20 cellular contexts compared by ENCODE assay signal in the genomic region with DNA sequence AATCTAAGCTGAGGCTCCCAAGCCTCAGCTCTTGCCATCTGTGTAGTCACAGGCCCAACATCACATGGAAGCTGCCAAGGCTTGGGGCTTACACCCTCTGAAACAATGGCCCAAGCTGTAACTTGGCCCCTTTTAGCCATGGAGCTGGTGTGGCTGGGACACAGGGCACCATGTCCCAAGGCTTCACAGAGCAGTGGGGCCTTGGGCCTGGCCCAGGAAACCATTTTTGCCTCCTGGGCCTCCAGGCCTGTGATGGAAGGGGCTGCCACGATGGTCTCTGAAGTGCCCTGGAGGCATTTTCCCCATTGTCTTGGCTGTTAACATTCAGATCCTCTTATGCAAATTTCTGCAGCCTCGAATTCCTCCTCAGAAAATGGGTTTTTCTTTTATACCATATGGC.
DNase-seq lines count a peak whose midpoint lies in the region; FAIRE-seq and TF ChIP-seq lines count a peak whose summit lies in the region.
"Had no signal": no experiment of that assay in that cellular context is flagged by ENCODE, and none has a peak within 500 bp of the region (broad histone marks: within the 10 kb centered on the region; RNA-seq: fewer than 3 reads in every experiment).

No MANE protein-coding gene starts in this region.

- H3K27me3 Mint-ChIP-seq in endodermal cell (ENCODE audit: insufficient read depth) = no peaks in the 10 kb centered on the region
- H3K27me3 Mint-ChIP-seq: CD4-positive, alpha-beta T cell; CD8-positive, alpha-beta memory T cell had no signal

- TF ChIP-seq CTCF in HEK293 (tag by site-specific recombination; IDR thresholded peaks at IDR 0.05) = no peak
- TF ChIP-seq CTCF in endodermal cell (conservative IDR thresholded peaks at IDR 0.05) = no peak
- no peak for TF ChIP-seq CTCF in kidney (IDR thresholded peaks at IDR 0.05; ENCODE audit: borderline replicate concordance, extremely low read depth, insufficient read depth)
- no peak for TF ChIP-seq CTCF in vagina (IDR thresholded peaks at IDR 0.05)

- H3K9me3 Mint-ChIP-seq in endodermal cell = peaks cover 48% of the 10 kb centered on the region

- H3K9ac ChIP-seq in endodermal cell (ENCODE audit: extremely low read depth, low read length, poor library complexity, severe bottlenecking) = no peak overlapping the region
- no peak overlapping the region for H3K9ac ChIP-seq in kidney (ENCODE audit: low read length in 2 of 2)
- H3K9ac ChIP-seq: BLaER1 treated with 17β-estradiol and CSF1 and Interleukin-3, amounts not matched to agents 10 nM and 100 nM had no signal

- H3K27ac ChIP-seq in HEK293 (ENCODE audit: extremely low read depth, low read depth, low read length) = no peak overlapping the region
- H3K27ac ChIP-seq in endodermal cell (ENCODE audit: low read depth, low read length) = no peak overlapping the region
- no peak overlapping the region for H3K27ac ChIP-seq in kidney (ENCODE audit: low read depth in 2 of 2, low read length in 2 of 2)
- no peak overlapping the region for H3K27ac ChIP-seq in vagina
- H3K27ac ChIP-seq: BLaER1 treated with 17β-estradiol and CSF1 and Interleukin-3, amounts not matched to agents 10 nM and 100 nM had no signal

- in situ Hi-C loops in ACHN (cut with HindIII; ENCODE audit: low pct_ligation_motif_present, low pct_unique_long_range_greater_than_20kb, low sequenced_read_pairs) = no loop called here

- intact Hi-C loops in kidney (cut with DNase I) (no loop called here), vagina (cut with DNase I) (no loop called here)

- H3K4me1 Mint-ChIP-seq in endodermal cell = peaks cover 20% of the 10 kb centered on the region
- H3K4me1 Mint-ChIP-seq: CD14-positive monocyte; CD8-positive, alpha-beta memory T cell had no signal

- H3K4me3 Mint-ChIP-seq in endodermal cell = no peak overlapping the region
- H3K4me3 Mint-ChIP-seq: CD14-positive monocyte; CD4-positive, alpha-beta T cell; CD8-positive, alpha-beta memory T cell had no signal

- H3K9me3 ChIP-seq in HEK293 (ENCODE audit: control insufficient read depth, insufficient read depth, low read depth, low read length) (no peaks in the 10 kb centered on the region), endodermal cell (ENCODE audit: control insufficient read depth, low read length) (peaks cover 37% of the 10 kb centered on the region), kidney (ENCODE audit: control insufficient read depth in 1 of 2, low read length in 2 of 2) (no peaks in the 10 kb centered on the region), vagina (no peaks in the 10 kb centered on the region)
- H3K9me3 ChIP-seq: BE2C had no signal

- no peaks in the 10 kb centered on the region for H3K36me3 ChIP-seq in HEK293 (ENCODE audit: control insufficient read depth in 2 of 2, insufficient read depth in 1 of 2, low read length in 2 of 2)
- H3K36me3 ChIP-seq in endodermal cell (ENCODE audit: control insufficient read depth, insufficient read depth, low read length) = no peaks in the 10 kb centered on the region
- no peaks in the 10 kb centered on the region for H3K36me3 ChIP-seq in kidney (ENCODE audit: control insufficient read depth in 1 of 2, insufficient read depth in 2 of 2, low read length in 2 of 2)
- H3K36me3 ChIP-seq in vagina = no peaks in the 10 kb centered on the region
- H3K36me3 ChIP-seq: BE2C; BLaER1 treated with 17β-estradiol and CSF1 and Interleukin-3, amounts not matched to agents 10 nM and 100 nM had no signal

- no peak for FAIRE-seq in kidney (lab: Jason Lieb, UNC)
- FAIRE-seq: G401.6, GM12892 had no signal

- H3K36me3 Mint-ChIP-seq in endodermal cell (ENCODE audit: low read depth) = peaks cover 25% of the 10 kb centered on the region
- H3K36me3 Mint-ChIP-seq: CD14-positive monocyte had no signal

- WGBS in endodermal cell (ENCODE audit: insufficient coverage in 1 of 2, insufficient read length in 1 of 2), 2 experiments = 81 to 85% methylated on average over 2 of the region's 2 CpGs

- CTCF ChIA-PET in HEK293 (lab: Yijun Ruan, JAX) = no interaction called here

- TF ChIP-seq POLR2A in vagina (IDR thresholded peaks at IDR 0.05) = no peak

- POLR2A ChIA-PET in HEK293 (lab: Yijun Ruan, JAX) = no interaction called here

- H3K4me1 ChIP-seq in HEK293 (ENCODE audit: control insufficient read depth, insufficient read depth, low read length) (no peaks in the 10 kb centered on the region), endodermal cell (ENCODE audit: control insufficient read depth, insufficient read depth, low read length) (no peaks in the 10 kb centered on the region), kidney (ENCODE audit: control insufficient read depth in 1 of 2, insufficient read depth in 1 of 2, low read depth in 1 of 2, low read length in 2 of 2) (no peaks in the 10 kb centered on the region), vagina (no peaks in the 10 kb centered on the region)
- H3K4me1 ChIP-seq: BE2C; BLaER1 treated with 17β-estradiol and CSF1 and Interleukin-3, amounts not matched to agents 10 nM and 100 nM had no signal

- H3K27ac Mint-ChIP-seq in endodermal cell = no peak overlapping the region
- H3K27ac Mint-ChIP-seq: CD14-positive monocyte; CD4-positive, alpha-beta T cell; CD8-positive, alpha-beta memory T cell had no signal

- no peak overlapping the region for H3K4me3 ChIP-seq in HEK293 (ENCODE audit: low read depth, low read length)
- peak overlapping the region; percentile 69 for H3K4me3 ChIP-seq in endodermal cell (ENCODE audit: low read length)
- H3K4me3 ChIP-seq in kidney (ENCODE audit: low read length in 2 of 2) = no peak overlapping the region
- no peak overlapping the region for H3K4me3 ChIP-seq in vagina
- H3K4me3 ChIP-seq: BLaER1 treated with 17β-estradiol and CSF1 and Interleukin-3, amounts not matched to agents 10 nM and 100 nM had no signal

- no peaks in the 10 kb centered on the region for H3K27me3 ChIP-seq in endodermal cell (ENCODE audit: control insufficient read depth, insufficient read depth, low read length, poor library complexity, severe bottlenecking)
- no peaks in the 10 kb centered on the region for H3K27me3 ChIP-seq in vagina
- H3K27me3 ChIP-seq: BE2C; BLaER1 treated with 17β-estradiol and CSF1 and Interleukin-3, amounts not matched to agents 10 nM and 100 nM had no signal

- DNase-seq in endodermal cell (no peak), kidney (peak; percentile 33), vagina (ENCODE audit: extremely low spot score in 2 of 2) (no peak), ACHN (no peak)
- DNase-seq in activated naive CD4-positive, alpha-beta T cell (lab: John Stamatoyannopoulos, UW) = no peak
- DNase-seq: AML-193; BE2C; Calu3; CD4-positive, alpha-beta T cell; CD8-positive, alpha-beta memory T cell; DMS53; DMS79 treated with DMSO at 0.1 percent for 48 hours; GOT3; H7; HCEC 1CT had no signal

TF ChIP-seq in HEK293, 187 proteins besides CTCF, POLR2A, EP300 and RAD21:
- no peak for TF ChIP-seq ZNF292 (tag by site-specific recombination; IDR thresholded peaks at IDR 0.05; ENCODE audit: borderline replicate concordance, low read depth)
- TF ChIP-seq ZNF585B (tag by site-specific recombination; IDR thresholded peaks at IDR 0.05) = peak; percentile 76
